ENCODE assay signal across 14 cellular contexts in the genomic region with DNA sequence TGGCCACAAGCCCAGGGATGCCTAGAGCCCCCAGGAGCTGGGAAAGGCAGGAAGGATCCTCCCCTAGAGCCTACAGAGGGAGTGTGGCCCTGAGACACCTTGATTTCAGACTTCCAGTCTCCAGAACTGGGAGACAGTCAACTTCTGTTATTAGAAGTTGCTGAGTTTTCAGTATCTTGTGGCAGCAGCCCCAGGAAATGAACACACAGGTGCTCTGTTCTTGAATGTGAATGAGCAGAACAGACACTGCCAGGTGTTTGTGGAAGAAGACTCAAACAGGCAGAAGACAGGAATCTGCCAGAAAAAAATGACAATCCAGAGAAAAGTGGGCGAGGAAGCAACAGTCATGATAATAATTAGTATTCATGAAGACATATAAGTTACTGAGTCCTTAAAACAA.
DNase-seq lines count a peak whose midpoint lies in the region; ATAC-seq and TF ChIP-seq lines count a peak whose summit lies in the region.
"Had no signal": no experiment of that assay in that cellular context is flagged by ENCODE, and none has a peak within 500 bp of the region (broad histone marks: within the 10 kb centered on the region; RNA-seq: fewer than 3 reads in every experiment).

No MANE protein-coding gene starts in this region.

- H3K9me2 ChIP-seq in Loucy (replicated peaks; ENCODE audit: low read depth, low read length) = no peaks in the 10 kb centered on the region

- peaks cover 4% of the 10 kb centered on the region for H3K36me3 Mint-ChIP-seq in activated naive CD4-positive, alpha-beta T cell treated with anti-CD3 and anti-CD28 coated beads for 36 hours (ENCODE audit: low read depth)
- H3K36me3 Mint-ChIP-seq in chondrocyte (ENCODE audit: low read depth) = peaks cover 8% of the 10 kb centered on the region

- intact Hi-C loops in activated naive CD4-positive, alpha-beta T cell treated with anti-CD3 and anti-CD28 coated beads for 36 hours (cut with micrococcal nuclease) = no loop called here
- intact Hi-C loops in spleen (cut with DNase I; ENCODE audit: low total_unique reads) = no loop called here

- H3K4me1 ChIP-seq in Loucy (ENCODE audit: insufficient read depth, low read length, poor library complexity, severe bottlenecking) (peaks cover 61% of the 10 kb centered on the region), spleen (peaks cover 31 to 59% (median 46%) of the 10 kb centered on the region in 6 donors)
- H3K4me1 ChIP-seq: vagina had no signal

- no peak for TF ChIP-seq CTCF in Loucy (conservative IDR thresholded peaks at IDR 0.05; ENCODE audit: low read length)
- no peak for TF ChIP-seq CTCF in chondrocyte (IDR thresholded peaks at IDR 0.05)
- no peak for TF ChIP-seq CTCF in spleen (IDR thresholded peaks at IDR 0.05 in 8 of 11, conservative IDR thresholded peaks at IDR 0.05 in 3 of 11)

- H3K9me3 ChIP-seq in Loucy (ENCODE audit: insufficient read depth, low read depth, low read length) = no peaks in the 10 kb centered on the region
- H3K9me3 ChIP-seq in spleen = no peaks in the 10 kb centered on the region
- H3K9me3 ChIP-seq: vagina had no signal

- H3K4me3 Mint-ChIP-seq in activated naive CD4-positive, alpha-beta T cell treated with anti-CD3 and anti-CD28 coated beads for 36 hours = peak overlapping the region; percentile 19
- H3K4me3 Mint-ChIP-seq in chondrocyte (ENCODE audit: unreplicated experiment) = no peak overlapping the region

- no peaks in the 10 kb centered on the region for H3K9me3 Mint-ChIP-seq in activated naive CD4-positive, alpha-beta T cell treated with anti-CD3 and anti-CD28 coated beads for 36 hours
- no peaks in the 10 kb centered on the region for H3K9me3 Mint-ChIP-seq in chondrocyte (ENCODE audit: low read depth)

- H3K27me3 Mint-ChIP-seq in activated naive CD4-positive, alpha-beta T cell treated with anti-CD3 and anti-CD28 coated beads for 36 hours (ENCODE audit: low read depth) = no peaks in the 10 kb centered on the region
- peaks cover 2% of the 10 kb centered on the region for H3K27me3 Mint-ChIP-seq in chondrocyte (ENCODE audit: low read depth)

- H3K79me2 ChIP-seq in Loucy (ENCODE audit: insufficient read depth, low read length) = peaks cover 19% of the 10 kb centered on the region; the same call in 1 of the 2 replicates

- no peak overlapping the region for H2AFZ ChIP-seq in Loucy (ENCODE audit: low read length)

- TF ChIP-seq POLR2A in spleen (IDR thresholded peaks at IDR 0.05) = no peak

- ATAC-seq in GM19324 (IDR thresholded peaks at IDR 0.05; ENCODE audit: low FRiP score, unreplicated experiment) = no peak

- H3K27me3 ChIP-seq in Loucy (ENCODE audit: insufficient read depth, low read length, poor library complexity, severe bottlenecking) (no peaks in the 10 kb centered on the region), spleen (replicated peaks in 1 of 7) (no peaks in the 10 kb centered on the region)
- H3K27me3 ChIP-seq: dorsolateral prefrontal cortex, vagina had no signal

- DNase-seq in activated naive CD4-positive, alpha-beta T cell treated with anti-CD3 and anti-CD28 coated beads for 36 hours = no peak
- DNase-seq in activated naive CD4-positive, alpha-beta T cell treated with anti-CD3 and anti-CD28 coated beads, Interleukin-2, amount 50 U/mL, for 16 hours = no peak
- DNase-seq in chondrocyte (ENCODE audit: low spot score) (no peak), spleen (no peak), NCI-H2081 (lab: John Stamatoyannopoulos, UW) (no peak), DMS79 (lab: John Stamatoyannopoulos, UW) (no peak)
- DNase-seq: NCI-H1417; NCI-H446; stimulated activated CD4-positive, alpha-beta T cell treated with anti-CD3 and anti-CD28 coated beads, Interleukin-1b, Interleukin-23, amount 100 ng/mL, for 48 hours; T-helper 9 cell had no signal

- H3K27ac Mint-ChIP-seq in activated naive CD4-positive, alpha-beta T cell treated with anti-CD3 and anti-CD28 coated beads for 36 hours = no peak overlapping the region
- peak overlapping the region; percentile 2 for H3K27ac Mint-ChIP-seq in chondrocyte (ENCODE audit: unreplicated experiment)

- peak overlapping the region in 5 of 8 donors; percentile 53 to 79 (median 67) for H3K27ac ChIP-seq in spleen
- H3K27ac ChIP-seq: dorsolateral prefrontal cortex, vagina had no signal

- peak overlapping the region; percentile 66 for H3K9ac ChIP-seq in Loucy (ENCODE audit: low read depth, low read length, poor library complexity, severe bottlenecking)

- no peaks in the 10 kb centered on the region; the same call in 1 of the 2 replicates for H3K36me3 ChIP-seq in Loucy (ENCODE audit: insufficient read depth, low read length)
- no peaks in the 10 kb centered on the region for H3K36me3 ChIP-seq in spleen
- H3K36me3 ChIP-seq: vagina had no signal

- CTCF ChIA-PET in activated naive CD4-positive, alpha-beta T cell treated with anti-CD3 and anti-CD28 coated beads for 36 hours (lab: Charles Lee) = no interaction called here

- H3K4me3 ChIP-seq in Loucy (ENCODE audit: low read length, poor library complexity, severe bottlenecking) = no peak overlapping the region
- H3K4me3 ChIP-seq in spleen = peak overlapping the region in 1 of 8 donors; percentile 33
- H3K4me3 ChIP-seq: dorsolateral prefrontal cortex, vagina had no signal

- H3F3A ChIP-seq in Loucy (ENCODE audit: low read depth) = peaks cover 4% of the 10 kb centered on the region

- peaks cover 40% of the 10 kb centered on the region for H3K4me1 Mint-ChIP-seq in activated naive CD4-positive, alpha-beta T cell treated with anti-CD3 and anti-CD28 coated beads for 36 hours (ENCODE audit: low read depth)
- H3K4me1 Mint-ChIP-seq in chondrocyte (ENCODE audit: low read depth) = peaks cover 26% of the 10 kb centered on the region

- no peaks in the 10 kb centered on the region for H4K20me1 ChIP-seq in Loucy (ENCODE audit: insufficient read depth, low read length, poor library complexity, severe bottlenecking)

- 74 to 94% (median 86%) methylated on average over 1 of the region's 1 CpG for WGBS in spleen, 5 donors

- peak overlapping the region; percentile 58 for H3K4me2 ChIP-seq in Loucy (ENCODE audit: low read depth, low read length, poor library complexity, severe bottlenecking)
